In genomic region chr17:4395111-4395478, GRCh38 we compare ENCODE assay signal across 1 cellular context.
TF ChIP-seq lines count a peak whose summit lies in the region.

No MANE protein-coding gene starts in this region.

TF ChIP-seq in GM12878, 131 proteins besides CTCF, POLR2A, EP300 and RAD21:
- no peak for TF ChIP-seq ZZZ3 (IDR thresholded peaks at IDR 0.05; ENCODE audit: control insufficient read depth, insufficient read length, low read depth)
- TF ChIP-seq SKIL (IDR thresholded peaks at IDR 0.05; ENCODE audit: low read depth, poor library complexity, severe bottlenecking) = no peak
- TF ChIP-seq GATAD2B (conservative IDR thresholded peaks at IDR 0.05; ENCODE audit: low read depth) = no peak
- no peak for TF ChIP-seq CHD1 (IDR thresholded peaks at IDR 0.05; ENCODE audit: low read depth, low read length)
- no peak for TF ChIP-seq MAX (IDR thresholded peaks at IDR 0.05; ENCODE audit: low read depth, low read length)
- TF ChIP-seq RUNX3 (IDR thresholded peaks at IDR 0.05; ENCODE audit: low read length) = no peak
- TF ChIP-seq IKZF2 (IDR thresholded peaks at IDR 0.05) = no peak
- no peak for TF ChIP-seq ESRRA (IDR thresholded peaks at IDR 0.05; ENCODE audit: low read length)
- no peak for TF ChIP-seq NFXL1 (IDR thresholded peaks at IDR 0.05; ENCODE audit: borderline replicate concordance)
- TF ChIP-seq KAT2A (conservative IDR thresholded peaks at IDR 0.05; ENCODE audit: control insufficient read depth, low read depth, low read length) = no peak
- TF ChIP-seq PKNOX1 (IDR thresholded peaks at IDR 0.05) = no peak
- no peak for TF ChIP-seq RCOR1 (conservative IDR thresholded peaks at IDR 0.05; ENCODE audit: low read depth, low read length)
